6 cellular contexts compared by ENCODE assay signal in genomic region chr3:80682951-80683350, GRCh38.
"Had no signal": no experiment of that assay in that cellular context is flagged by ENCODE, and none has a peak within 500 bp of the region (broad histone marks: within the 10 kb centered on the region; RNA-seq: fewer than 3 reads in every experiment).

No MANE protein-coding gene starts in this region.

- FAIRE-seq: G401.6, GM12892, GM18507, GM19239 had no signal

- DNase-seq: GDM1, GF-D8 had no signal
